In genomic region chr3:141469712-141470111, GRCh38 we compare ENCODE assay signal across 1 cellular context.
TF ChIP-seq lines count a peak whose summit lies in the region.

No MANE protein-coding gene starts in this region.

TF ChIP-seq in IMR-90, 13 proteins besides CTCF, POLR2A, EP300 and RAD21 (continued from another document):
- TF ChIP-seq USF2 (IDR thresholded peaks at IDR 0.05; ENCODE audit: low read depth, low read length), result no peak
- TF ChIP-seq ELK1 (IDR thresholded peaks at IDR 0.05; ENCODE audit: borderline replicate concordance, low read depth, low read length), result no peak
- TF ChIP-seq SMC3 (IDR thresholded peaks at IDR 0.05; ENCODE audit: low read depth, low read length), result no peak
- no peak for TF ChIP-seq NFE2L2 (IDR thresholded peaks at IDR 0.05; ENCODE audit: low read depth, low read length)
- TF ChIP-seq CEBPB (IDR thresholded peaks at IDR 0.05; ENCODE audit: low read depth, low read length), result no peak
- TF ChIP-seq MAZ (IDR thresholded peaks at IDR 0.05; ENCODE audit: borderline replicate concordance, low read depth, low read length), result no peak
- no peak for TF ChIP-seq MAFK (IDR thresholded peaks at IDR 0.05; ENCODE audit: low read depth, low read length)
- TF ChIP-seq MXI1 (IDR thresholded peaks at IDR 0.05; ENCODE audit: borderline replicate concordance, low read depth, low read length), result no peak
- TF ChIP-seq RFX5 (IDR thresholded peaks at IDR 0.05; ENCODE audit: low read depth, low read length), result no peak
- no peak for TF ChIP-seq BHLHE40 (IDR thresholded peaks at IDR 0.05; ENCODE audit: low read depth, low read length)
